In genomic region chr1:63537006-63537405, GRCh38 we compare ENCODE assay signal across 2 cellular contexts.
TF ChIP-seq lines count a peak whose summit lies in the region.

No MANE protein-coding gene starts in this region.

TF ChIP-seq in GM23338, 12 proteins besides CTCF, POLR2A, EP300 and RAD21:
- TF ChIP-seq REST (IDR thresholded peaks at IDR 0.05; ENCODE audit: unreplicated experiment) (no peak), NANOG (IDR thresholded peaks at IDR 0.05; ENCODE audit: borderline replicate concordance) (no peak), ZNF331 (CRISPR knock-in tag; IDR thresholded peaks at IDR 0.05; ENCODE audit: low read depth) (no peak), JUNB (IDR thresholded peaks at IDR 0.05; ENCODE audit: unreplicated experiment) (no peak), EZH2phosphoT487 (IDR thresholded peaks at IDR 0.05; ENCODE audit: unreplicated experiment) (no peak), EZH2 (IDR thresholded peaks at IDR 0.05; ENCODE audit: low read depth, unreplicated experiment) (no peak), CREB1 (CRISPR knock-in tag; IDR thresholded peaks at IDR 0.05; ENCODE audit: low read depth) (no peak), POLR2AphosphoS5 (IDR thresholded peaks at IDR 0.05; ENCODE audit: low read depth) (no peak), ZNF114 (CRISPR knock-in tag; IDR thresholded peaks at IDR 0.05) (no peak), STAT1 (IDR thresholded peaks at IDR 0.05; ENCODE audit: unreplicated experiment) (no peak)
- TF ChIP-seq, protein P1, sequence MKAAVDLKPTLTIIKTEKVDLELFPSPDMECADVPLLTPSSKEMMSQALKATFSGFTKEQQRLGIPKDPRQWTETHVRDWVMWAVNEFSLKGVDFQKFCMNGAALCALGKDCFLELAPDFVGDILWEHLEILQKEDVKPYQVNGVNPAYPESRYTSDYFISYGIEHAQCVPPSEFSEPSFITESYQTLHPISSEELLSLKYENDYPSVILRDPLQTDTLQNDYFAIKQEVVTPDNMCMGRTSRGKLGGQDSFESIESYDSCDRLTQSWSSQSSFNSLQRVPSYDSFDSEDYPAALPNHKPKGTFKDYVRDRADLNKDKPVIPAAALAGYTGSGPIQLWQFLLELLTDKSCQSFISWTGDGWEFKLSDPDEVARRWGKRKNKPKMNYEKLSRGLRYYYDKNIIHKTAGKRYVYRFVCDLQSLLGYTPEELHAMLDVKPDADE (IDR thresholded peaks at IDR 0.05), result no peak
- TF ChIP-seq, protein P2, sequence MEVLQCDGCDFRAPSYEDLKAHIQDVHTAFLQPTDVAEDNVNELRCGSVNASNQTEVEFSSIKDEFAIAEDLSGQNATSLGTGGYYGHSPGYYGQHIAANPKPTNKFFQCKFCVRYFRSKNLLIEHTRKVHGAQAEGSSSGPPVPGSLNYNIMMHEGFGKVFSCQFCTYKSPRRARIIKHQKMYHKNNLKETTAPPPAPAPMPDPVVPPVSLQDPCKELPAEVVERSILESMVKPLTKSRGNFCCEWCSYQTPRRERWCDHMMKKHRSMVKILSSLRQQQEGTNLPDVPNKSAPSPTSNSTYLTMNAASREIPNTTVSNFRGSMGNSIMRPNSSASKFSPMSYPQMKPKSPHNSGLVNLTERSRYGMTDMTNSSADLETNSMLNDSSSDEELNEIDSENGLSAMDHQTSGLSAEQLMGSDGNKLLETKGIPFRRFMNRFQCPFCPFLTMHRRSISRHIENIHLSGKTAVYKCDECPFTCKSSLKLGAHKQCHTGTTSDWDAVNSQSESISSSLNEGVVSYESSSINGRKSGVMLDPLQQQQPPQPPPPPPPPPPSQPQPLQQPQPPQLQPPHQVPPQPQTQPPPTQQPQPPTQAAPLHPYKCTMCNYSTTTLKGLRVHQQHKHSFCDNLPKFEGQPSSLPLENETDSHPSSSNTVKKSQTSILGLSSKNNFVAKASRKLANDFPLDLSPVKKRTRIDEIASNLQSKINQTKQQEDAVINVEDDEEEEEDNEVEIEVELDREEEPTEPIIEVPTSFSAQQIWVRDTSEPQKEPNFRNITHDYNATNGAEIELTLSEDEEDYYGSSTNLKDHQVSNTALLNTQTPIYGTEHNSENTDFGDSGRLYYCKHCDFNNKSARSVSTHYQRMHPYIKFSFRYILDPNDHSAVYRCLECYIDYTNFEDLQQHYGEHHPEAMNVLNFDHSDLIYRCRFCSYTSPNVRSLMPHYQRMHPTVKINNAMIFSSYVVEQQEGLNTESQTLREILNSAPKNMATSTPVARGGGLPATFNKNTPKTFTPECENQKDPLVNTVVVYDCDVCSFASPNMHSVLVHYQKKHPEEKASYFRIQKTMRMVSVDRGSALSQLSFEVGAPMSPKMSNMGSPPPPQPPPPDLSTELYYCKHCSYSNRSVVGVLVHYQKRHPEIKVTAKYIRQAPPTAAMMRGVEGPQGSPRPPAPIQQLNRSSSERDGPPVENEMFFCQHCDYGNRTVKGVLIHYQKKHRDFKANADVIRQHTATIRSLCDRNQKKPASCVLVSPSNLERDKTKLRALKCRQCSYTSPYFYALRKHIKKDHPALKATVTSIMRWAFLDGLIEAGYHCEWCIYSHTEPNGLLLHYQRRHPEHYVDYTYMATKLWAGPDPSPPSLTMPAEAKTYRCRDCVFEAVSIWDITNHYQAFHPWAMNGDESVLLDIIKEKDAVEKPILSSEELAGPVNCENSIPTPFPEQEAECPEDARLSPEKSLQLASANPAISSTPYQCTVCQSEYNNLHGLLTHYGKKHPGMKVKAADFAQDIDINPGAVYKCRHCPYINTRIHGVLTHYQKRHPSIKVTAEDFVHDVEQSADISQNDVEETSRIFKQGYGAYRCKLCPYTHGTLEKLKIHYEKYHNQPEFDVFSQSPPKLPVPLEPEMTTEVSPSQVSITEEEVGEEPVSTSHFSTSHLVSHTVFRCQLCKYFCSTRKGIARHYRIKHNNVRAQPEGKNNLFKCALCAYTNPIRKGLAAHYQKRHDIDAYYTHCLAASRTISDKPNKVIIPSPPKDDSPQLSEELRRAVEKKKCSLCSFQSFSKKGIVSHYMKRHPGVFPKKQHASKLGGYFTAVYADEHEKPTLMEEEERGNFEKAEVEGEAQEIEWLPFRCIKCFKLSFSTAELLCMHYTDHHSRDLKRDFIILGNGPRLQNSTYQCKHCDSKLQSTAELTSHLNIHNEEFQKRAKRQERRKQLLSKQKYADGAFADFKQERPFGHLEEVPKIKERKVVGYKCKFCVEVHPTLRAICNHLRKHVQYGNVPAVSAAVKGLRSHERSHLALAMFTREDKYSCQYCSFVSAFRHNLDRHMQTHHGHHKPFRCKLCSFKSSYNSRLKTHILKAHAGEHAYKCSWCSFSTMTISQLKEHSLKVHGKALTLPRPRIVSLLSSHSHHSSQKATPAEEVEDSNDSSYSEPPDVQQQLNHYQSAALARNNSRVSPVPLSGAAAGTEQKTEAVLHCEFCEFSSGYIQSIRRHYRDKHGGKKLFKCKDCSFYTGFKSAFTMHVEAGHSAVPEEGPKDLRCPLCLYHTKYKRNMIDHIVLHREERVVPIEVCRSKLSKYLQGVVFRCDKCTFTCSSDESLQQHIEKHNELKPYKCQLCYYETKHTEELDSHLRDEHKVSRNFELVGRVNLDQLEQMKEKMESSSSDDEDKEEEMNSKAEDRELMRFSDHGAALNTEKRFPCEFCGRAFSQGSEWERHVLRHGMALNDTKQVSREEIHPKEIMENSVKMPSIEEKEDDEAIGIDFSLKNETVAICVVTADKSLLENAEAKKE (CRISPR knock-in tag; IDR thresholded peaks at IDR 0.05), result no peak

TF ChIP-seq in H1, 55 proteins besides CTCF, POLR2A, EP300 and RAD21:
- TF ChIP-seq, protein P3, sequence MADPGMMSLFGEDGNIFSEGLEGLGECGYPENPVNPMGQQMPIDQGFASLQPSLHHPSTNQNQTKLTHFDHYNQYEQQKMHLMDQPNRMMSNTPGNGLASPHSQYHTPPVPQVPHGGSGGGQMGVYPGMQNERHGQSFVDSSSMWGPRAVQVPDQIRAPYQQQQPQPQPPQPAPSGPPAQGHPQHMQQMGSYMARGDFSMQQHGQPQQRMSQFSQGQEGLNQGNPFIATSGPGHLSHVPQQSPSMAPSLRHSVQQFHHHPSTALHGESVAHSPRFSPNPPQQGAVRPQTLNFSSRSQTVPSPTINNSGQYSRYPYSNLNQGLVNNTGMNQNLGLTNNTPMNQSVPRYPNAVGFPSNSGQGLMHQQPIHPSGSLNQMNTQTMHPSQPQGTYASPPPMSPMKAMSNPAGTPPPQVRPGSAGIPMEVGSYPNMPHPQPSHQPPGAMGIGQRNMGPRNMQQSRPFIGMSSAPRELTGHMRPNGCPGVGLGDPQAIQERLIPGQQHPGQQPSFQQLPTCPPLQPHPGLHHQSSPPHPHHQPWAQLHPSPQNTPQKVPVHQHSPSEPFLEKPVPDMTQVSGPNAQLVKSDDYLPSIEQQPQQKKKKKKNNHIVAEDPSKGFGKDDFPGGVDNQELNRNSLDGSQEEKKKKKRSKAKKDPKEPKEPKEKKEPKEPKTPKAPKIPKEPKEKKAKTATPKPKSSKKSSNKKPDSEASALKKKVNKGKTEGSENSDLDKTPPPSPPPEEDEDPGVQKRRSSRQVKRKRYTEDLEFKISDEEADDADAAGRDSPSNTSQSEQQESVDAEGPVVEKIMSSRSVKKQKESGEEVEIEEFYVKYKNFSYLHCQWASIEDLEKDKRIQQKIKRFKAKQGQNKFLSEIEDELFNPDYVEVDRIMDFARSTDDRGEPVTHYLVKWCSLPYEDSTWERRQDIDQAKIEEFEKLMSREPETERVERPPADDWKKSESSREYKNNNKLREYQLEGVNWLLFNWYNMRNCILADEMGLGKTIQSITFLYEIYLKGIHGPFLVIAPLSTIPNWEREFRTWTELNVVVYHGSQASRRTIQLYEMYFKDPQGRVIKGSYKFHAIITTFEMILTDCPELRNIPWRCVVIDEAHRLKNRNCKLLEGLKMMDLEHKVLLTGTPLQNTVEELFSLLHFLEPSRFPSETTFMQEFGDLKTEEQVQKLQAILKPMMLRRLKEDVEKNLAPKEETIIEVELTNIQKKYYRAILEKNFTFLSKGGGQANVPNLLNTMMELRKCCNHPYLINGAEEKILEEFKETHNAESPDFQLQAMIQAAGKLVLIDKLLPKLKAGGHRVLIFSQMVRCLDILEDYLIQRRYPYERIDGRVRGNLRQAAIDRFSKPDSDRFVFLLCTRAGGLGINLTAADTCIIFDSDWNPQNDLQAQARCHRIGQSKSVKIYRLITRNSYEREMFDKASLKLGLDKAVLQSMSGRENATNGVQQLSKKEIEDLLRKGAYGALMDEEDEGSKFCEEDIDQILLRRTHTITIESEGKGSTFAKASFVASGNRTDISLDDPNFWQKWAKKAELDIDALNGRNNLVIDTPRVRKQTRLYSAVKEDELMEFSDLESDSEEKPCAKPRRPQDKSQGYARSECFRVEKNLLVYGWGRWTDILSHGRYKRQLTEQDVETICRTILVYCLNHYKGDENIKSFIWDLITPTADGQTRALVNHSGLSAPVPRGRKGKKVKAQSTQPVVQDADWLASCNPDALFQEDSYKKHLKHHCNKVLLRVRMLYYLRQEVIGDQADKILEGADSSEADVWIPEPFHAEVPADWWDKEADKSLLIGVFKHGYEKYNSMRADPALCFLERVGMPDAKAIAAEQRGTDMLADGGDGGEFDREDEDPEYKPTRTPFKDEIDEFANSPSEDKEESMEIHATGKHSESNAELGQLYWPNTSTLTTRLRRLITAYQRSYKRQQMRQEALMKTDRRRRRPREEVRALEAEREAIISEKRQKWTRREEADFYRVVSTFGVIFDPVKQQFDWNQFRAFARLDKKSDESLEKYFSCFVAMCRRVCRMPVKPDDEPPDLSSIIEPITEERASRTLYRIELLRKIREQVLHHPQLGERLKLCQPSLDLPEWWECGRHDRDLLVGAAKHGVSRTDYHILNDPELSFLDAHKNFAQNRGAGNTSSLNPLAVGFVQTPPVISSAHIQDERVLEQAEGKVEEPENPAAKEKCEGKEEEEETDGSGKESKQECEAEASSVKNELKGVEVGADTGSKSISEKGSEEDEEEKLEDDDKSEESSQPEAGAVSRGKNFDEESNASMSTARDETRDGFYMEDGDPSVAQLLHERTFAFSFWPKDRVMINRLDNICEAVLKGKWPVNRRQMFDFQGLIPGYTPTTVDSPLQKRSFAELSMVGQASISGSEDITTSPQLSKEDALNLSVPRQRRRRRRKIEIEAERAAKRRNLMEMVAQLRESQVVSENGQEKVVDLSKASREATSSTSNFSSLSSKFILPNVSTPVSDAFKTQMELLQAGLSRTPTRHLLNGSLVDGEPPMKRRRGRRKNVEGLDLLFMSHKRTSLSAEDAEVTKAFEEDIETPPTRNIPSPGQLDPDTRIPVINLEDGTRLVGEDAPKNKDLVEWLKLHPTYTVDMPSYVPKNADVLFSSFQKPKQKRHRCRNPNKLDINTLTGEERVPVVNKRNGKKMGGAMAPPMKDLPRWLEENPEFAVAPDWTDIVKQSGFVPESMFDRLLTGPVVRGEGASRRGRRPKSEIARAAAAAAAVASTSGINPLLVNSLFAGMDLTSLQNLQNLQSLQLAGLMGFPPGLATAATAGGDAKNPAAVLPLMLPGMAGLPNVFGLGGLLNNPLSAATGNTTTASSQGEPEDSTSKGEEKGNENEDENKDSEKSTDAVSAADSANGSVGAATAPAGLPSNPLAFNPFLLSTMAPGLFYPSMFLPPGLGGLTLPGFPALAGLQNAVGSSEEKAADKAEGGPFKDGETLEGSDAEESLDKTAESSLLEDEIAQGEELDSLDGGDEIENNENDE (IDR thresholded peaks at IDR 0.05; ENCODE audit: insufficient replicate concordance, low read length), result peak; percentile 71
- TF ChIP-seq RFX5 (IDR thresholded peaks at IDR 0.05; ENCODE audit: borderline replicate concordance, low read depth, low read length) (no peak), BRCA1 (IDR thresholded peaks at IDR 0.05; ENCODE audit: low read depth, low read length) (no peak), BCL11A (IDR thresholded peaks at IDR 0.05; ENCODE audit: low read depth in 2 of 2, low read length in 2 of 2) (no peak), TEAD4 (IDR thresholded peaks at IDR 0.05; ENCODE audit: low read depth, low read length) (peak; percentile 83)
